8 cellular contexts compared by ENCODE assay signal in genomic region chr11:107591098-107591445, GRCh38. TPM values are rescaled to one million over a fixed set of nuclear protein-coding genes. Genes with fewer than 3 reads are reported as not detected.
A peak's percentile ranks its signal among the peaks of the same experiment; 100 is the strongest.
DNase-seq lines count a peak whose midpoint lies in the region; ATAC-seq and TF ChIP-seq lines count a peak whose summit lies in the region.

ELMOD1 (plus strand) TSS chr11:107591147; CDS start chr11:107618190, 27,043 bp downstream.

- H3K4me1 Mint-ChIP-seq in IgD-negative memory B cell = peaks cover 13 to 22% (median 19%) of the 10 kb centered on the region in 3 donors
- peaks cover 23% of the 10 kb centered on the region for H3K4me1 Mint-ChIP-seq in type B pancreatic cell (ENCODE audit: unreplicated experiment)

- H3K4me3 Mint-ChIP-seq in IgD-negative memory B cell = peak within 1 kb of the TSS; percentile 81 to 94 (median 90)
- peak within 1 kb of the TSS; percentile 93 for H3K4me3 Mint-ChIP-seq in type B pancreatic cell

- peaks cover 9 to 87% (median 12%) of the 10 kb centered on the region in 4 donors for H3K27me3 ChIP-seq in esophagus squamous epithelium
- peaks cover 38% of the 10 kb centered on the region for H3K27me3 ChIP-seq in muscle layer of duodenum (ENCODE audit: low read depth, low read length)

- H3K27me3 Mint-ChIP-seq in IgD-negative memory B cell = peaks cover 66% of the 10 kb centered on the region
- H3K27me3 Mint-ChIP-seq in type B pancreatic cell = peaks cover 92% of the 10 kb centered on the region

- 0% methylated on average over 2 of the region's 48 CpGs; no CpG with 5 or more reads in 1 of the 2 donors for WGBS in esophagus squamous epithelium, 2 donors

- intact Hi-C loops in esophagus squamous epithelium (cut with DNase I) = no loop called here

- DNase-seq in D341Med (ENCODE audit: low spot score) = peak; percentile 86
- DNase-seq in activated CD8-positive, alpha-beta memory T cell treated with anti-CD3 and anti-CD28 coated beads, Interleukin-2, amount 50 U/mL, for 4 hours = peak; percentile 37
- no peak for DNase-seq in esophagus squamous epithelium (lab: John Stamatoyannopoulos, UW)
- DNase-seq in type B pancreatic cell (ENCODE audit: extremely low spot score, unreplicated experiment) = peak; percentile 74
- DNase-seq in middle frontal gyrus (ENCODE audit: extremely low spot score, low spot score) = no peak

- peak; percentile 47 for ATAC-seq in GM21367 (IDR thresholded peaks at IDR 0.05; ENCODE audit: unreplicated experiment)

- H3K36me3 ChIP-seq in esophagus squamous epithelium (no peaks in the 10 kb centered on the region), muscle layer of duodenum (ENCODE audit: control insufficient read depth in 1 of 2, insufficient read depth in 2 of 2, low read length in 2 of 2) (no peaks in the 10 kb centered on the region)

- no peaks in the 10 kb centered on the region for H3K9me3 ChIP-seq in esophagus squamous epithelium
- H3K9me3 ChIP-seq in muscle layer of duodenum (ENCODE audit: control insufficient read depth in 1 of 2, low read length in 2 of 2) = no peaks in the 10 kb centered on the region

- H3K4me3 ChIP-seq in esophagus squamous epithelium (peak within 1 kb of the TSS; percentile 42 to 75 (median 54)), muscle layer of duodenum (ENCODE audit: low read depth in 1 of 2, low read length in 2 of 2) (peak within 1 kb of the TSS; percentile 61 to 90)

- H3K9me3 Mint-ChIP-seq in IgD-negative memory B cell (no peaks in the 10 kb centered on the region), type B pancreatic cell (no peaks in the 10 kb centered on the region)

- H3K36me3 Mint-ChIP-seq in IgD-negative memory B cell (peaks cover 2% of the 10 kb centered on the region), type B pancreatic cell (peaks cover 4% of the 10 kb centered on the region)

- H3K27ac Mint-ChIP-seq in IgD-negative memory B cell (peak within 1 kb of the TSS in 1 of 3 donors; percentile 60), type B pancreatic cell (peak within 1 kb of the TSS; percentile 54)

- TF ChIP-seq POLR2A in esophagus squamous epithelium (IDR thresholded peaks at IDR 0.05) = no peak

- H3K4me1 ChIP-seq in esophagus squamous epithelium (peaks cover 17 to 31% (median 18%) of the 10 kb centered on the region in 3 donors), muscle layer of duodenum (ENCODE audit: control insufficient read depth in 1 of 2, insufficient read depth in 2 of 2, low read length in 2 of 2) (peaks cover 6 to 13% of the 10 kb centered on the region in 2 donors)

- no peak within 1 kb of the TSS for H3K27ac ChIP-seq in esophagus squamous epithelium
- H3K27ac ChIP-seq in muscle layer of duodenum (ENCODE audit: low read length) = no peak within 1 kb of the TSS

- TF ChIP-seq CTCF in esophagus squamous epithelium (IDR thresholded peaks at IDR 0.05) = no peak
- TF ChIP-seq CTCF in type B pancreatic cell (conservative IDR thresholded peaks at IDR 0.05) = peak; percentile 47

RNA-seq across cellular contexts. Expression of gene ELMOD1, which starts in this region (rescaled TPM):
- polyA plus RNA-seq in IgD-negative memory B cell = not detected
- total RNA-seq in esophagus squamous epithelium (not detected), type B pancreatic cell (ENCODE audit: low replicate concordance) (4.0 and 7.6 TPM in 2 replicates)

Comparison
In these comparisons a context has a peak if more than half of its experiments do, and no peak if none do; other contexts are left out.
1. DNase-seq: peak in D341Med (single experiment), activated CD8-positive, alpha-beta memory T cell treated with anti-CD3 and anti-CD28 coated beads, Interleukin-2, amount 50 U/mL, for 4 hours (single experiment) and type B pancreatic cell (single experiment); none in esophagus squamous epithelium (single experiment) and middle frontal gyrus (single experiment).